ENCODE assay signal across 22 cellular contexts in genomic region chr5:43294226-43294625, GRCh38. TPM values are rescaled to one million over a fixed set of nuclear protein-coding genes. Genes with fewer than 3 reads are reported as not detected.
DNase-seq lines count a peak whose midpoint lies in the region; TF ChIP-seq lines count a peak whose summit lies in the region.
"Had no signal": no experiment of that assay in that cellular context is flagged by ENCODE, and none has a peak within 500 bp of the region (broad histone marks: within the 10 kb centered on the region; RNA-seq: fewer than 3 reads in every experiment).

No MANE protein-coding gene starts in this region.

- H3K9me3 Mint-ChIP-seq in activated CD4-positive, alpha-beta memory T cell treated with anti-CD3 and anti-CD28 coated beads, Interleukin-2, amount 10 ng/mL, durations not matched to agents 7 days and 5 days = no peaks in the 10 kb centered on the region
- H3K9me3 Mint-ChIP-seq: activated CD8-positive, alpha-beta T cell treated with anti-CD3 and anti-CD28 coated beads for 36 hours; activated naive CD8-positive, alpha-beta T cell treated with anti-CD3 and anti-CD28 coated beads for 36 hours; activated T-cell treated with anti-CD3 and anti-CD28 coated beads, Interleukin-2, amount 50 U/mL, for 4 hours; H9; IgD-negative memory B cell; T-cell had no signal

- H3K27me3 Mint-ChIP-seq in activated CD4-positive, alpha-beta memory T cell treated with anti-CD3 and anti-CD28 coated beads, Interleukin-2, amount 10 ng/mL, durations not matched to agents 7 days and 5 days = no peaks in the 10 kb centered on the region
- H3K27me3 Mint-ChIP-seq: activated CD8-positive, alpha-beta T cell treated with anti-CD3 and anti-CD28 coated beads for 36 hours; activated naive CD8-positive, alpha-beta T cell treated with anti-CD3 and anti-CD28 coated beads for 36 hours; IgD-negative memory B cell; T-cell had no signal

- H2AFZ ChIP-seq in mesenchymal stem cell (ENCODE audit: low read depth, low read length) = no peak overlapping the region

- no peak overlapping the region for H3K4ac ChIP-seq in mesenchymal stem cell (ENCODE audit: low read depth in 1 of 2, low read length in 2 of 2)

- peaks cover 16% of the 10 kb centered on the region for H3K4me1 Mint-ChIP-seq in activated CD4-positive, alpha-beta memory T cell treated with anti-CD3 and anti-CD28 coated beads, Interleukin-2, amount 10 ng/mL, durations not matched to agents 7 days and 5 days
- H3K4me1 Mint-ChIP-seq: activated naive CD8-positive, alpha-beta T cell treated with anti-CD3 and anti-CD28 coated beads for 36 hours; H9; IgD-negative memory B cell; T-cell had no signal

- H2BK5ac ChIP-seq in mesenchymal stem cell (ENCODE audit: low read depth, low read length, poor library complexity, severe bottlenecking) = no peak overlapping the region

- H3K4me2 ChIP-seq in mesenchymal stem cell (ENCODE audit: low read length, poor library complexity, severe bottlenecking) = no peak overlapping the region

- no peak overlapping the region for H4K8ac ChIP-seq in mesenchymal stem cell (ENCODE audit: low read length)

- H2BK120ac ChIP-seq in mesenchymal stem cell (ENCODE audit: low read depth, low read length) = no peak overlapping the region

- DNase-seq in BJ (ENCODE audit: low read depth) (peak; percentile 28), LHCN-M2 (ENCODE audit: low read depth) (peak; percentile 34), cardiac fibroblast (ENCODE audit: low read depth in 2 of 2) (peak; percentile 47 to 51), mesenchymal stem cell (no peak), A172 (ENCODE audit: low spot score) (no peak)
- no peak for DNase-seq in stimulated activated CD4-positive, alpha-beta T cell treated with anti-CD3 and anti-CD28 coated beads, Interleukin-1b, Interleukin-23, amount 100 ng/mL, for 48 hours
- DNase-seq in activated CD4-positive, alpha-beta memory T cell treated with anti-CD3 and anti-CD28 coated beads, Interleukin-2, amount 10 ng/mL, durations not matched to agents 7 days and 5 days = no peak
- DNase-seq in stimulated activated CD4-positive, alpha-beta T cell treated with anti-CD3 and anti-CD28 coated beads, Interleukin-4, amount 100 ng/mL, for 24 hours = no peak
- DNase-seq: activated CD8-positive, alpha-beta T cell treated with anti-CD3 and anti-CD28 coated beads for 36 hours; activated naive CD8-positive, alpha-beta T cell treated with anti-CD3 and anti-CD28 coated beads for 36 hours; activated T-cell treated with anti-CD3 and anti-CD28 coated beads, Interleukin-2, amount 50 U/mL, for 4 hours; H9; left colon; NCI-H2081; NCI-H510A; retina; stimulated activated CD4-positive, alpha-beta T cell treated with anti-CD3 and anti-CD28 coated beads, Interleukin-15, amount 100 ng/mL, for 24 hours; stimulated activated naive CD8-positive, alpha-beta T cell treated with anti-CD3 and anti-CD28 coated beads, Interleukin-15, Interleukin-2, amounts not matched to agents 100 U/mL and 50 U/mL, for 24 hours; T-cell had no signal

- no peak overlapping the region for H3K23ac ChIP-seq in mesenchymal stem cell (ENCODE audit: low read length in 2 of 2)

- POLR2A ChIA-PET in BJ (lab: Charles Lee) = interaction anchor here (0.7 kb wide), 1 partner anchor 21 kb away, joined by 5 read pairs; no protein-coding TSS in a partner anchor
- POLR2A ChIA-PET in activated CD4-positive, alpha-beta memory T cell treated with anti-CD3 and anti-CD28 coated beads, Interleukin-2, amount 10 ng/mL, durations not matched to agents 7 days and 5 days (lab: Charles Lee) = interaction anchor here (2.7 kb wide), 1 partner anchor 18 kb away, joined by 9 read pairs; the partner anchor contains the start of gene HMGCS1

- no peak overlapping the region for H2AK5ac ChIP-seq in mesenchymal stem cell (ENCODE audit: low read length, severe bottlenecking)

- H2BK12ac ChIP-seq in mesenchymal stem cell (ENCODE audit: low read length in 2 of 2) = no peak overlapping the region

- no peak overlapping the region for H2BK15ac ChIP-seq in mesenchymal stem cell (ENCODE audit: low read depth, poor library complexity, severe bottlenecking)

- TF ChIP-seq CTCF in BJ (IDR thresholded peaks at IDR 0.05; ENCODE audit: insufficient read depth, low read depth, low read length) (no peak), cardiac fibroblast (IDR thresholded peaks at IDR 0.05; ENCODE audit: low read depth, low read length) (no peak)

- peak overlapping the region; percentile 43 for H3K27ac ChIP-seq in mesenchymal stem cell (ENCODE audit: low read length, poor library complexity, severe bottlenecking)
- H3K27ac ChIP-seq: neutrophil, VCaP had no signal

- no peak overlapping the region for H3K27ac Mint-ChIP-seq in activated CD4-positive, alpha-beta memory T cell treated with anti-CD3 and anti-CD28 coated beads, Interleukin-2, amount 10 ng/mL, durations not matched to agents 7 days and 5 days
- H3K27ac Mint-ChIP-seq: activated CD8-positive, alpha-beta T cell treated with anti-CD3 and anti-CD28 coated beads for 36 hours; activated naive CD8-positive, alpha-beta T cell treated with anti-CD3 and anti-CD28 coated beads for 36 hours; IgD-negative memory B cell; T-cell had no signal

- H3K36me3 ChIP-seq in BJ (ENCODE audit: control insufficient read depth, insufficient read depth, low read length) = peaks cover 7% of the 10 kb centered on the region
- H3K36me3 ChIP-seq in mesenchymal stem cell (ENCODE audit: control insufficient read depth in 1 of 2, insufficient read depth in 2 of 2, low read depth in 1 of 2, low read length in 2 of 2) = peaks cover 3 to 97% of the 10 kb centered on the region in 2 experiments

- H3K9ac ChIP-seq in mesenchymal stem cell (ENCODE audit: low read length) = no peak overlapping the region

- H3K4me1 ChIP-seq in mesenchymal stem cell (ENCODE audit: control insufficient read depth, insufficient read depth, low read depth, low read length) = peaks cover 2% of the 10 kb centered on the region

- peaks cover 85% of the 10 kb centered on the region for H3K36me3 Mint-ChIP-seq in activated CD4-positive, alpha-beta memory T cell treated with anti-CD3 and anti-CD28 coated beads, Interleukin-2, amount 10 ng/mL, durations not matched to agents 7 days and 5 days (ENCODE audit: low read depth)

- H3K4me3 ChIP-seq in BJ (ENCODE audit: low read depth, low read length) (no peak overlapping the region), cardiac fibroblast (replicated peaks in 1 of 2; ENCODE audit: low read depth in 2 of 2, low read length in 2 of 2) (no peak overlapping the region), mesenchymal stem cell (ENCODE audit: insufficient read depth in 1 of 2, low read depth in 1 of 2, low read length in 2 of 2) (no peak overlapping the region)

- no peak overlapping the region for H3K14ac ChIP-seq in mesenchymal stem cell (ENCODE audit: low read length in 2 of 2)

- H3K27me3 ChIP-seq in BJ (ENCODE audit: control insufficient read depth, insufficient read depth, low read length) = no peaks in the 10 kb centered on the region
- no peaks in the 10 kb centered on the region for H3K27me3 ChIP-seq in mesenchymal stem cell (ENCODE audit: control insufficient read depth in 1 of 2, insufficient read depth in 1 of 2, low read length in 2 of 2)
- H3K27me3 ChIP-seq: neutrophil had no signal

- no peak overlapping the region for H4K91ac ChIP-seq in mesenchymal stem cell (ENCODE audit: low read length)

- peaks cover 12% of the 10 kb centered on the region for H3K79me1 ChIP-seq in mesenchymal stem cell (replicated peaks; ENCODE audit: low read length, poor library complexity, severe bottlenecking)

- CTCF ChIA-PET in BJ (lab: Yijun Ruan, JAX) = interaction anchor here (1.3 kb wide), 1 partner anchor 11 kb away, joined by 4 read pairs; no protein-coding TSS in a partner anchor
- CTCF ChIA-PET in activated CD4-positive, alpha-beta memory T cell treated with anti-CD3 and anti-CD28 coated beads, Interleukin-2, amount 10 ng/mL, durations not matched to agents 7 days and 5 days (lab: Charles Lee) = interaction anchor here (0.6 kb wide), 1 partner anchor 190 kb away, joined by 3 read pairs; the partner anchor contains the start of gene TMEM267

- H3K9me3 ChIP-seq in mesenchymal stem cell (ENCODE audit: control insufficient read depth, low read length) = no peaks in the 10 kb centered on the region
- H3K9me3 ChIP-seq: neutrophil had no signal

- no peak overlapping the region for H3K4me3 Mint-ChIP-seq in activated CD4-positive, alpha-beta memory T cell treated with anti-CD3 and anti-CD28 coated beads, Interleukin-2, amount 10 ng/mL, durations not matched to agents 7 days and 5 days
- H3K4me3 Mint-ChIP-seq: activated CD8-positive, alpha-beta T cell treated with anti-CD3 and anti-CD28 coated beads for 36 hours; activated naive CD8-positive, alpha-beta T cell treated with anti-CD3 and anti-CD28 coated beads for 36 hours; activated T-cell treated with anti-CD3 and anti-CD28 coated beads, Interleukin-2, amount 50 U/mL, for 4 hours; H9; IgD-negative memory B cell; T-cell had no signal

- H3K18ac ChIP-seq in mesenchymal stem cell (ENCODE audit: low read depth in 1 of 2, low read length in 2 of 2) = no peak overlapping the region

RNA-seq across cellular contexts. Expression of gene HMGCS1, which starts 19.0 kb away (rescaled TPM):
- polyA plus RNA-seq in BJ (2011; rRNA removed) = 8.6 and 11.3 TPM in 2 replicates
- 10.1 and 11.1 TPM in 2 replicates for polyA minus RNA-seq in BJ (2011; rRNA and poly(A)+ RNA removed)
- 10.3 and 17.6 TPM in 2 replicates for total RNA-seq in LHCN-M2 (2014; rRNA removed)
- polyA plus RNA-seq in LHCN-M2 (2012) = 22.4 TPM
- polyA plus RNA-seq in mesenchymal stem cell (2013, experiment 1 of 2) = 252 TPM
- 268 TPM for polyA plus RNA-seq in mesenchymal stem cell (2013, experiment 2 of 2)
- total RNA-seq in A172 (2014; rRNA removed; shearing (Covaris generic)) = 24.6 and 39.1 TPM in 2 replicates
- 100 to 1,000 TPM; 150 to 155 TPM for total RNA-seq in activated CD4-positive, alpha-beta memory T cell treated with anti-CD3 and anti-CD28 coated beads, Interleukin-2, amount 10 ng/mL, durations not matched to agents 7 days and 5 days

Comparison
In these comparisons a context has a peak if more than half of its experiments do, and no peak if none do; other contexts are left out.
1. DNase-seq: peak in BJ (single experiment), LHCN-M2 (single experiment) and cardiac fibroblast (2 of 2); none in mesenchymal stem cell (single experiment), stimulated activated CD4-positive, alpha-beta T cell treated with anti-CD3 and anti-CD28 coated beads, Interleukin-1b, Interleukin-23, amount 100 ng/mL, for 48 hours (single experiment), A172 (single experiment), activated CD4-positive, alpha-beta memory T cell treated with anti-CD3 and anti-CD28 coated beads, Interleukin-2, amount 10 ng/mL, durations not matched to agents 7 days and 5 days (single experiment) and stimulated activated CD4-positive, alpha-beta T cell treated with anti-CD3 and anti-CD28 coated beads, Interleukin-4, amount 100 ng/mL, for 24 hours (single experiment).